In the genomic region with DNA sequence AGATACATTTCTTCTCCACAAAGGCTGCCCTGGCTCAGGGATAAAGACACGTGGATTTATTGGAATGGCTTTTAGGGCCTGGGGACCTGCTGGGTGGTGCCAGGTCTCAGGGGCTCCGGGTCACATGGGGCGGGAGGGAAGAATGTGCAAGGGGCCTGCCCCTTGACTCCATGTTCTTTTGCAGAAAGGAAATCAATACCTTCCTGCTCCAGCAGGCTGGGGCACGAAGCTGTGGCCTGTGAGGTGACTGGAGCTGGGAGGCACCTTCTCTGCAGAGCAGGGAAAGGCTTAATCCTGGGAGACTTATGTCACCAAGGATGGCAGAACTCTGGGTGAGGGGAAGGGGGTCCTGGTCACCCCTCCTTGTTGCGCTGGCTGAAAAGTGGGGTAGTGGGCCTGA, we compare ENCODE assay signal across 8 cellular contexts.
"Had no signal": no experiment of that assay in that cellular context is flagged by ENCODE, and none has a peak within 500 bp of the region (broad histone marks: within the 10 kb centered on the region; RNA-seq: fewer than 3 reads in every experiment).

No MANE protein-coding gene starts in this region.

- DNase-seq: left cardiac atrium, occipital lobe had no signal

- H3K36me3 ChIP-seq: transverse colon had no signal

- H3K4me3 ChIP-seq: transverse colon had no signal

- H3K36me3 Mint-ChIP-seq: activated naive CD8-positive, alpha-beta T cell treated with anti-CD3 and anti-CD28 coated beads for 36 hours; immature natural killer cell; naive thymus-derived CD4-positive, alpha-beta T cell had no signal

- H3K9me3 Mint-ChIP-seq: activated naive CD8-positive, alpha-beta T cell treated with anti-CD3 and anti-CD28 coated beads for 36 hours; activated T-cell treated with anti-CD3 and anti-CD28 coated beads, Interleukin-2, amount 50 U/mL, for 72 hours; immature natural killer cell had no signal

- H3K9me3 ChIP-seq: transverse colon had no signal

- H3K27ac ChIP-seq: transverse colon, VCaP had no signal

- H3K27me3 Mint-ChIP-seq: activated naive CD8-positive, alpha-beta T cell treated with anti-CD3 and anti-CD28 coated beads for 36 hours; naive thymus-derived CD4-positive, alpha-beta T cell had no signal

- H3K27ac Mint-ChIP-seq: activated naive CD8-positive, alpha-beta T cell treated with anti-CD3 and anti-CD28 coated beads for 36 hours; activated T-cell treated with anti-CD3 and anti-CD28 coated beads, Interleukin-2, amount 50 U/mL, for 72 hours had no signal

- H3K4me3 Mint-ChIP-seq: activated naive CD8-positive, alpha-beta T cell treated with anti-CD3 and anti-CD28 coated beads for 36 hours; activated T-cell treated with anti-CD3 and anti-CD28 coated beads, Interleukin-2, amount 50 U/mL, for 72 hours had no signal
